ENCODE assay signal across 17 cellular contexts in genomic region chr9:8437878-8438277, GRCh38.
A peak's percentile ranks its signal among the peaks of the same experiment; 100 is the strongest.
DNase-seq lines count a peak whose midpoint lies in the region; ATAC-seq and TF ChIP-seq lines count a peak whose summit lies in the region.
"Had no signal": no experiment of that assay in that cellular context is flagged by ENCODE, and none has a peak within 500 bp of the region (broad histone marks: within the 10 kb centered on the region; RNA-seq: fewer than 3 reads in every experiment).

No MANE protein-coding gene starts in this region.

- no peaks in the 10 kb centered on the region for H3K79me1 ChIP-seq in mesenchymal stem cell (replicated peaks; ENCODE audit: low read length, poor library complexity, severe bottlenecking)

- no peak overlapping the region for H3K4me2 ChIP-seq in mesenchymal stem cell (ENCODE audit: low read length, poor library complexity, severe bottlenecking)
- H3K4me2 ChIP-seq: KMS-11 had no signal

- no peak overlapping the region for H2BK5ac ChIP-seq in mesenchymal stem cell (ENCODE audit: low read depth, low read length, poor library complexity, severe bottlenecking)

- no peak overlapping the region for H2BK12ac ChIP-seq in mesenchymal stem cell (ENCODE audit: low read length in 2 of 2)

- no peak for TF ChIP-seq CTCF in Caco-2 (IDR thresholded peaks at IDR 0.05; ENCODE audit: insufficient read depth in 1 of 2, low read depth in 1 of 2, low read length in 1 of 2, severe bottlenecking in 1 of 2, unreplicated experiment in 1 of 2)

- H3K27me3 ChIP-seq in Caco-2 (replicated peaks; ENCODE audit: control insufficient read depth, insufficient read depth, low read length), result no peaks in the 10 kb centered on the region
- H3K27me3 ChIP-seq in mesenchymal stem cell (ENCODE audit: control insufficient read depth in 1 of 2, insufficient read depth in 1 of 2, low read length in 2 of 2), result no peaks in the 10 kb centered on the region

- intact Hi-C loops in Caco-2 (cut with micrococcal nuclease; ENCODE audit: unreplicated experiment) (loop anchor here (1.0 to 5.0 kb wide), 2 partner anchors 56 to 536 kb away; no protein-coding TSS in a partner anchor), posterior cingulate gyrus (cut with DNase I) (no loop called here)

- BruUV-seq in Caco-2 (replicated peaks; lab: Mats Ljungman, UMichigan), result no TSS peak

- H3K36me3 Mint-ChIP-seq in Caco-2 (ENCODE audit: insufficient read depth, unreplicated experiment), result peaks cover 5% of the 10 kb centered on the region
- H3K36me3 Mint-ChIP-seq: CD4-positive, CD25-positive, alpha-beta regulatory T cell had no signal

- H2BK15ac ChIP-seq in mesenchymal stem cell (ENCODE audit: low read depth, poor library complexity, severe bottlenecking), result no peak overlapping the region

- ATAC-seq in esophagus mucosa (peak; percentile 57), HG03342 (IDR thresholded peaks at IDR 0.05; ENCODE audit: unreplicated experiment) (no peak), HG02885 (IDR thresholded peaks at IDR 0.05; ENCODE audit: poor library complexity, unreplicated experiment) (no peak)
- ATAC-seq: GM12878, PC-3 had no signal

- no peak overlapping the region for H3K23ac ChIP-seq in mesenchymal stem cell (ENCODE audit: low read length in 2 of 2)

- H3K4me3 Mint-ChIP-seq in Caco-2 (ENCODE audit: unreplicated experiment), result no peak overlapping the region
- H3K4me3 Mint-ChIP-seq: CD4-positive, CD25-positive, alpha-beta regulatory T cell had no signal

- H3K27ac ChIP-seq in mesenchymal stem cell (ENCODE audit: low read length, poor library complexity, severe bottlenecking), result no peak overlapping the region
- H3K27ac ChIP-seq: KMS-11 had no signal

- no peak overlapping the region for H2AK5ac ChIP-seq in mesenchymal stem cell (ENCODE audit: low read length, severe bottlenecking)

- DNase-seq in Caco-2, result peak; percentile 37 to 39
- DNase-seq in ELF-1 (ENCODE audit: low read depth, low spot score), result peak; percentile 3
- DNase-seq in mesenchymal stem cell, result peak; percentile 5
- no peak for DNase-seq in NK-92 treated with Interleukin-12 subunit alpha and Interleukin-12 subunit beta, amount 100 ng/mL, for 24 hours (lab: John Stamatoyannopoulos, UW)
- DNase-seq in posterior cingulate gyrus, result no peak
- DNase-seq: AML-193; CD4-positive, CD25-positive, alpha-beta regulatory T cell; H7; NCI-H1092; NCI-H1694; NCI-H2227 treated with DMSO at 0.1 percent for 48 hours; PC-3 had no signal

- H3K4me1 Mint-ChIP-seq in Caco-2 (ENCODE audit: low read depth, unreplicated experiment), result peaks cover 17% of the 10 kb centered on the region
- H3K4me1 Mint-ChIP-seq: CD4-positive, CD25-positive, alpha-beta regulatory T cell had no signal

- H3K4me1 ChIP-seq in Caco-2, result peaks cover 17% of the 10 kb centered on the region
- H3K4me1 ChIP-seq in mesenchymal stem cell (ENCODE audit: control insufficient read depth, insufficient read depth, low read depth, low read length), result no peaks in the 10 kb centered on the region

- no peak overlapping the region for H3K18ac ChIP-seq in mesenchymal stem cell (ENCODE audit: low read depth in 1 of 2, low read length in 2 of 2)

- H4K8ac ChIP-seq in mesenchymal stem cell (ENCODE audit: low read length), result no peak overlapping the region

- no peaks in the 10 kb centered on the region for H3K36me3 ChIP-seq in Caco-2 (ENCODE audit: control insufficient read depth, insufficient read depth, low read length)
- H3K36me3 ChIP-seq in mesenchymal stem cell (ENCODE audit: control insufficient read depth in 1 of 2, insufficient read depth in 2 of 2, low read depth in 1 of 2, low read length in 2 of 2), result no peaks in the 10 kb centered on the region

- no peak overlapping the region for H3K4ac ChIP-seq in mesenchymal stem cell (ENCODE audit: low read depth in 1 of 2, low read length in 2 of 2)

- no peaks in the 10 kb centered on the region for H3K27me3 Mint-ChIP-seq in Caco-2 (ENCODE audit: insufficient read depth, unreplicated experiment)

- POLR2A ChIA-PET in Caco-2 (lab: Charles Lee), result interaction anchor here (0.5 kb wide), 1 partner anchor 1179 kb away, joined by 3 read pairs; no protein-coding TSS in a partner anchor

- no peak overlapping the region for H3K9ac ChIP-seq in mesenchymal stem cell (ENCODE audit: low read length)
- H3K9ac ChIP-seq: KMS-11 had no signal

- no peak overlapping the region for H2BK120ac ChIP-seq in mesenchymal stem cell (ENCODE audit: low read depth, low read length)

- H3K27ac Mint-ChIP-seq in Caco-2 (ENCODE audit: unreplicated experiment), result peak overlapping the region; percentile 84
- H3K27ac Mint-ChIP-seq: CD4-positive, CD25-positive, alpha-beta regulatory T cell had no signal

- H2AFZ ChIP-seq in mesenchymal stem cell (ENCODE audit: low read depth, low read length), result no peak overlapping the region

- CTCF ChIA-PET in Caco-2 (lab: Charles Lee), result no interaction called here

- H3K14ac ChIP-seq in mesenchymal stem cell (ENCODE audit: low read length in 2 of 2), result no peak overlapping the region

- H3K4me3 ChIP-seq in Caco-2 (ENCODE audit: low read depth, low read length) (no peak overlapping the region), mesenchymal stem cell (ENCODE audit: insufficient read depth in 1 of 2, low read depth in 1 of 2, low read length in 2 of 2) (no peak overlapping the region)
- H3K4me3 ChIP-seq: GM12878 had no signal

- H3K9me3 ChIP-seq in Caco-2, result no peaks in the 10 kb centered on the region
- H3K9me3 ChIP-seq in mesenchymal stem cell (ENCODE audit: control insufficient read depth, low read length), result no peaks in the 10 kb centered on the region

- H4K91ac ChIP-seq in mesenchymal stem cell (ENCODE audit: low read length), result no peak overlapping the region

- H3K9me3 Mint-ChIP-seq in Caco-2 (ENCODE audit: unreplicated experiment), result peaks cover 10% of the 10 kb centered on the region

Comparison
In these comparisons a context has a peak if more than half of its experiments do, and no peak if none do; other contexts are left out.
1. DNase-seq: peak in Caco-2 (2 of 2), ELF-1 (single experiment) and mesenchymal stem cell (single experiment); none in NK-92 treated with Interleukin-12 subunit alpha and Interleukin-12 subunit beta, amount 100 ng/mL, for 24 hours (single experiment) and posterior cingulate gyrus (0 of 10).